Comparison of ENCODE assay signal across 7 cellular contexts in the genomic region with DNA sequence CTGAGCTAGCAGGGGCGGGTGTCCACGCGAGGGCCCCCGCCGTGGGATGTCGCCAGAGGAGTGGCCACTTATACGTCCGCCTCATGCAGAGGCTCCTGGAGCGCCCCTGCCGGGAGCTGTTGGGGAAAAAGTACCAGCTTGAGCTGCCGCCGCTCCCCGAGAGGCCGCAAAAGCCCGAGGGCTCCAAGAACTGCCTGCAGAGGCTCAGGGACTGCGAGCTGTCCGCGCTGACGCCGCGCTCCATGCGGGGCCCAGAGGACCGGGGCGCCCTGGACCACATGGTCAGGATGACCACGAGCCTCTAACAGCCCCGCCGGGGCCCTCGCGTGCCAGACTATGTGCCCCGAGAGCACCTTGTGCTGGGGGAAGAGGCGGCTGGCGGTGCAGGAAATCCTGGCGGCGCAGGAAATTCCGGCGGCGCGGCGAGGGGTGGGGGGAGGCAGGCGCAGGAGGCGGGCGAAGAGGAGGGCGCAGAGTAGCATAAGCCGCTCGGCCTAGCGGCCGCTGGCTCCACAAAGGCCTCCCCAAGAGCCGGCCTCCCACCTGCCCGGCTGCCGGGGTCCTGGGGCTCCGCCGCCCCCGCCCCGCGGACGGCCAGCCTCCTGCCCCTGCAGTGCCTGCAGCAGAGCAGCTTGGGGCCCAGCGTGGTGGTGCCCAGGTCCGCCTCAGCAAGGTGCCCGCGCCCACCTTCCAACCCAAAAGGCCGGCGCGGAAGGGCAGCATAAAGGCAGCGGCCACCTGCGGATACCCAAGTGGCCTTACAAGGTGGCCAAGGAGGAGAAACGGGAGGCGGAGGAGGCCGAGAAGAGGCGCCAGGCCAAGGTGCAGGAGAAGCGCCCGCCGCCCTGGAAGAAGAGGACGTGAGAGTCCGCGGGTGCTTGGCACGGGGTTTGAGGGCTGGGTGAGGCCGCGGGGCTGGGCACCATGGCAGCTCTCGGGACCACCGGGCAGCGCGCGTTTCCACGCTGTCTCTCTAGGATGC.
DNase-seq lines count a peak whose midpoint lies in the region; ATAC-seq lines count a peak whose summit lies in the region.

No MANE protein-coding gene starts in this region.

- H3K9me3 ChIP-seq in NT2/D1 (ENCODE audit: insufficient read depth, low read length) = 0 out of 2 replicates have a peak, but pooled peaks cover 5% of the 10 kb centered on the region

- H3K27me3 ChIP-seq in NT2/D1 (ENCODE audit: insufficient read depth, insufficient read length) = no peaks in the 10 kb centered on the region

- peak overlapping the region; percentile 80 for H3K9ac ChIP-seq in NT2/D1 (ENCODE audit: insufficient read length, low read depth)

- peak overlapping the region; percentile 65 for H3K4me3 ChIP-seq in NT2/D1 (ENCODE audit: insufficient read length, low read depth)

- peaks cover 6% of the 10 kb centered on the region for H3K4me1 ChIP-seq in NT2/D1 (ENCODE audit: insufficient read depth, insufficient read length)

- H3K36me3 ChIP-seq in NT2/D1 (ENCODE audit: insufficient read depth, insufficient read length, low read length) = peaks cover 32% of the 10 kb centered on the region

- DNase-seq in NT2/D1 (ENCODE audit: low read depth, low spot score) (peak; percentile 25), germinal center (ENCODE audit: low spot score) (peak; percentile 46), retina (peak; percentile 95)
- peak; percentile 20 for DNase-seq in activated gamma-delta T cell treated with anti-CD3 and anti-CD28 coated beads, Interleukin-2, amount 50 U/mL, for 16 hours (ENCODE audit: low read depth)

- ATAC-seq in GM18511 (IDR thresholded peaks at IDR 0.05; ENCODE audit: unreplicated experiment) (peak; percentile 76), HG03045 (IDR thresholded peaks at IDR 0.05; ENCODE audit: unreplicated experiment) (peak; percentile 73), GM18873 (IDR thresholded peaks at IDR 0.05; ENCODE audit: low FRiP score, unreplicated experiment) (no peak)

Comparison
In these comparisons a context has a peak if more than half of its experiments do, and no peak if none do; other contexts are left out.
1. DNase-seq: peak in every context shown above with its lines; median percentile 95 in retina; 46 in germinal center; 25 in NT2/D1; 20 in activated gamma-delta T cell treated with anti-CD3 and anti-CD28 coated beads, Interleukin-2, amount 50 U/mL, for 16 hours.